ENCODE assay signal across 26 cellular contexts in genomic region chr5:172920995-172921394, GRCh38. TPM values are rescaled to one million over a fixed set of nuclear protein-coding genes. Genes with fewer than 3 reads are reported as not detected.
DNase-seq lines count a peak whose midpoint lies in the region; ATAC-seq and TF ChIP-seq lines count a peak whose summit lies in the region.
"Had no signal": no experiment of that assay in that cellular context is flagged by ENCODE, and none has a peak within 500 bp of the region (broad histone marks: within the 10 kb centered on the region; RNA-seq: fewer than 3 reads in every experiment).

No MANE protein-coding gene starts in this region.

- no peak overlapping the region for H3K4me3 ChIP-seq in AG04450 (ENCODE audit: low read depth, low read length)
- no peak overlapping the region for H3K4me3 ChIP-seq in SJCRH30
- H3K4me3 ChIP-seq in sigmoid colon = no peak overlapping the region
- H3K4me3 ChIP-seq in neural progenitor cell = no peak overlapping the region
- no peak overlapping the region for H3K4me3 ChIP-seq in dorsolateral prefrontal cortex
- H3K4me3 ChIP-seq: GM23338, heart left ventricle, left ventricle myocardium inferior had no signal

- H3K9me3 ChIP-seq in AG04450 (ENCODE audit: control insufficient read depth, insufficient read depth, low read length) (no peaks in the 10 kb centered on the region; the same call in 1 of the 2 replicates), SJCRH30 (replicated peaks) (no peaks in the 10 kb centered on the region), sigmoid colon (no peaks in the 10 kb centered on the region), neural progenitor cell (ENCODE audit: low read depth) (no peaks in the 10 kb centered on the region)
- H3K9me3 ChIP-seq: heart left ventricle, left ventricle myocardium inferior, neutrophil had no signal

- no peaks in the 10 kb centered on the region for H3K9me3 Mint-ChIP-seq in neural progenitor cell
- H3K9me3 Mint-ChIP-seq: activated B cell treated with CpG ODN at 0.5 μM for 24 hours; activated naive CD8-positive, alpha-beta T cell treated with anti-CD3 and anti-CD28 coated beads, Interleukin-2, amount 10 ng/mL, durations not matched to agents 7 days and 5 days; GM23338 had no signal

- no peak overlapping the region for H3K4me3 Mint-ChIP-seq in neural progenitor cell
- H3K4me3 Mint-ChIP-seq: activated B cell treated with CpG ODN at 0.5 μM for 24 hours; activated naive CD8-positive, alpha-beta T cell treated with anti-CD3 and anti-CD28 coated beads, Interleukin-2, amount 10 ng/mL, durations not matched to agents 7 days and 5 days; GM23338 had no signal

- TF ChIP-seq POLR2A in sigmoid colon (IDR thresholded peaks at IDR 0.05) = no peak

- 93 to 95% methylated on average over 12 of the region's 12 CpGs for WGBS in sigmoid colon, 2 donors

- H3K79me2 ChIP-seq in neural progenitor cell (ENCODE audit: low read depth) = no peaks in the 10 kb centered on the region

- DNase-seq in AG04450 (ENCODE audit: low read depth, low spot score) (no peak), SJCRH30 (no peak), foreskin keratinocyte (no peak), sigmoid colon (no peak), NOMO-1 (lab: John Stamatoyannopoulos, UW; ENCODE audit: unreplicated experiment in 2 of 2) (no peak), GM13977 (ENCODE audit: low spot score) (no peak), neural progenitor cell (ENCODE audit: low spot score) (no peak), dorsolateral prefrontal cortex (no peak)
- DNase-seq: activated B cell treated with CpG ODN at 0.5 μM for 24 hours; activated CD4-positive, alpha-beta T cell treated with anti-CD3 and anti-CD28 coated beads, Interleukin-2, amount 50 U/mL, for 4 hours; activated effector memory CD4-positive, alpha-beta T cell treated with Interleukin-2 at 50 U/mL for 16 hours; activated naive CD8-positive, alpha-beta T cell treated with anti-CD3 and anti-CD28 coated beads, Interleukin-2, amount 10 ng/mL, durations not matched to agents 7 days and 5 days; cortex of kidney; heart left ventricle; left ventricle myocardium inferior; NCI-H1092; NCI-H2029; NCI-H345; RPMI8226; stimulated activated CD4-positive, alpha-beta T cell treated with anti-CD3 and anti-CD28 coated beads, Interleukin-12 subunit alpha, Interleukin-12 subunit beta, amount 100 ng/mL, for 4 hours; stimulated activated CD4-positive, alpha-beta T cell treated with anti-CD3 and anti-CD28 coated beads, Interleukin-4, amount 100 ng/mL, for 4 hours; stimulated activated naive CD8-positive, alpha-beta T cell treated with anti-CD3 and anti-CD28 coated beads, Interleukin-15, Interleukin-2, amounts not matched to agents 100 U/mL and 50 U/mL, for 24 hours; T-helper 9 cell had no signal

- no peak overlapping the region for H2AFZ ChIP-seq in neural progenitor cell (replicated peaks)
- H2AFZ ChIP-seq: GM23338 had no signal

- H3K4me1 Mint-ChIP-seq in neural progenitor cell = peaks cover 10% of the 10 kb centered on the region
- H3K4me1 Mint-ChIP-seq: GM23338 had no signal

- H3K9ac ChIP-seq in neural progenitor cell = no peak overlapping the region

- peaks cover 11% of the 10 kb centered on the region for H3K36me3 Mint-ChIP-seq in neural progenitor cell

- no peak overlapping the region for H3K4me2 ChIP-seq in neural progenitor cell
- H3K4me2 ChIP-seq: GM23338 had no signal

- no peak for TF ChIP-seq EP300 in sigmoid colon (IDR thresholded peaks at IDR 0.05)

- in situ Hi-C loops in GM13977 (cut with MboI; ENCODE audit: low pct_unique_long_range_greater_than_20kb, low sequenced_read_pairs, unreplicated experiment) = no loop called here

- H3K27ac ChIP-seq in AG04450 (ENCODE audit: low read depth, low read length) (peak overlapping the region; percentile 100), SJCRH30 (peak overlapping the region; percentile 46; the same call in 1 of the 2 replicates), foreskin keratinocyte (peak overlapping the region; percentile 63), sigmoid colon (peak overlapping the region; percentile 73 to 89 (median 80)), neural progenitor cell (no peak overlapping the region), dorsolateral prefrontal cortex (peak overlapping the region in 26 of 59 donors; percentile 9 to 84 (median 64))
- H3K27ac ChIP-seq: C4-2B, left ventricle myocardium inferior, neutrophil had no signal

- H3K4me1 ChIP-seq in SJCRH30 (peaks cover 12% of the 10 kb centered on the region), foreskin keratinocyte (peaks cover 8% of the 10 kb centered on the region), sigmoid colon (peaks cover 0 to 23% (median 18%) of the 10 kb centered on the region in 4 donors), neural progenitor cell (no peaks in the 10 kb centered on the region)

- H3K27me3 ChIP-seq in AG04450 (ENCODE audit: control insufficient read depth, insufficient read depth, low read length) (no peaks in the 10 kb centered on the region), SJCRH30 (no peaks in the 10 kb centered on the region), foreskin keratinocyte (no peaks in the 10 kb centered on the region), sigmoid colon (no peaks in the 10 kb centered on the region), neural progenitor cell (no peaks in the 10 kb centered on the region), dorsolateral prefrontal cortex (no peaks in the 10 kb centered on the region)
- H3K27me3 ChIP-seq: heart left ventricle, neutrophil had no signal

- ATAC-seq in foreskin keratinocyte = no peak
- ATAC-seq: GM23338; stimulated activated naive CD8-positive, alpha-beta T cell treated with anti-CD3 and anti-CD28 coated beads, Interleukin-15, Interleukin-2, amounts not matched to agents 100 U/mL and 50 U/mL, for 24 hours had no signal

- CTCF ChIA-PET in AG04450 (lab: Charles Lee) = interaction anchor here (0.7 to 1.0 kb wide), 3 partner anchors 10 to 156 kb away, joined by 3 to 4 read pairs (median 3); no protein-coding TSS in a partner anchor

- peaks cover 7% of the 10 kb centered on the region for H3K27me3 Mint-ChIP-seq in neural progenitor cell (ENCODE audit: insufficient read depth, low read depth)
- H3K27me3 Mint-ChIP-seq: activated B cell treated with CpG ODN at 0.5 μM for 24 hours; activated naive CD8-positive, alpha-beta T cell treated with anti-CD3 and anti-CD28 coated beads, Interleukin-2, amount 10 ng/mL, durations not matched to agents 7 days and 5 days had no signal

- H3F3A ChIP-seq in neural progenitor cell (ENCODE audit: low read depth) = no peaks in the 10 kb centered on the region

- H3K27ac Mint-ChIP-seq in neural progenitor cell = no peak overlapping the region
- H3K27ac Mint-ChIP-seq: activated B cell treated with CpG ODN at 0.5 μM for 24 hours; activated naive CD8-positive, alpha-beta T cell treated with anti-CD3 and anti-CD28 coated beads, Interleukin-2, amount 10 ng/mL, durations not matched to agents 7 days and 5 days; GM23338 had no signal

- POLR2A ChIA-PET in AG04450 (lab: Yijun Ruan, JAX) = interaction anchor here (0.6 to 1.4 kb wide), 2 partner anchors 150 to 463 kb away, joined by 3 to 11 read pairs; partner anchors contain the start of gene DUSP1

- intact Hi-C loops in sigmoid colon (cut with DNase I) (loop anchor here (5.0 kb wide), 1 partner anchor 149 kb away; the partner anchor contains the start of gene DUSP1), dorsolateral prefrontal cortex (cut with DNase I) (loop anchor here (10.0 kb wide), 2 partner anchors 46 to 436 kb away; no protein-coding TSS in a partner anchor)

- no peaks in the 10 kb centered on the region for H4K20me1 ChIP-seq in neural progenitor cell (ENCODE audit: low read depth)

- H3K36me3 ChIP-seq in SJCRH30 = no peaks in the 10 kb centered on the region
- H3K36me3 ChIP-seq in sigmoid colon = peaks cover 0 to 29% (median 10%) of the 10 kb centered on the region in 4 donors
- H3K36me3 ChIP-seq in neural progenitor cell = no peaks in the 10 kb centered on the region

- no peak for TF ChIP-seq CTCF in AG04450 (IDR thresholded peaks at IDR 0.05; ENCODE audit: low read depth, low read length)
- TF ChIP-seq CTCF in foreskin keratinocyte (conservative IDR thresholded peaks at IDR 0.05) = no peak
- TF ChIP-seq CTCF in sigmoid colon (IDR thresholded peaks at IDR 0.05) = no peak
- no peak for TF ChIP-seq CTCF in GM13977 (IDR thresholded peaks at IDR 0.05; ENCODE audit: extremely low read depth, insufficient read depth, missing control alignments)
- no peak for TF ChIP-seq CTCF in neural progenitor cell (IDR thresholded peaks at IDR 0.05)
- TF ChIP-seq CTCF in dorsolateral prefrontal cortex (IDR thresholded peaks at IDR 0.05 in 54 of 56, conservative IDR thresholded peaks at IDR 0.05 in 2 of 56; ENCODE audit: low read depth in 1 of 56, partially characterized antibody in 56 of 56) = no peak

RNA-seq across cellular contexts. Expression of gene RPL26L1, which starts 38.2 kb away (rescaled TPM):
- polyA plus RNA-seq in AG04450 (2011; rRNA removed) (83.5 and 88.2 TPM in 2 replicates), foreskin keratinocyte (101 and 110 TPM in 2 replicates), sigmoid colon (10 to 100 TPM; 31.2 to 70.9 (median 41.8) TPM)
- polyA minus RNA-seq in AG04450 (2011; rRNA and poly(A)+ RNA removed) = 45.7 and 50.0 TPM in 2 replicates
- total RNA-seq in SJCRH30 (2014; rRNA removed; shearing (Covaris generic)) = 65.6 and 71.2 TPM in 2 replicates
- total RNA-seq in foreskin keratinocyte (71.0 and 80.3 TPM in 2 replicates), sigmoid colon (10 to 100 TPM; 11.6 to 30.9 (median 25.4) TPM), neural progenitor cell (ENCODE audit: low replicate concordance) (55.7 and 99.3 TPM in 2 replicates), dorsolateral prefrontal cortex (10 to 100 TPM; 13.1 to 36.0 (median 24.4) TPM)
